In the genomic region with DNA sequence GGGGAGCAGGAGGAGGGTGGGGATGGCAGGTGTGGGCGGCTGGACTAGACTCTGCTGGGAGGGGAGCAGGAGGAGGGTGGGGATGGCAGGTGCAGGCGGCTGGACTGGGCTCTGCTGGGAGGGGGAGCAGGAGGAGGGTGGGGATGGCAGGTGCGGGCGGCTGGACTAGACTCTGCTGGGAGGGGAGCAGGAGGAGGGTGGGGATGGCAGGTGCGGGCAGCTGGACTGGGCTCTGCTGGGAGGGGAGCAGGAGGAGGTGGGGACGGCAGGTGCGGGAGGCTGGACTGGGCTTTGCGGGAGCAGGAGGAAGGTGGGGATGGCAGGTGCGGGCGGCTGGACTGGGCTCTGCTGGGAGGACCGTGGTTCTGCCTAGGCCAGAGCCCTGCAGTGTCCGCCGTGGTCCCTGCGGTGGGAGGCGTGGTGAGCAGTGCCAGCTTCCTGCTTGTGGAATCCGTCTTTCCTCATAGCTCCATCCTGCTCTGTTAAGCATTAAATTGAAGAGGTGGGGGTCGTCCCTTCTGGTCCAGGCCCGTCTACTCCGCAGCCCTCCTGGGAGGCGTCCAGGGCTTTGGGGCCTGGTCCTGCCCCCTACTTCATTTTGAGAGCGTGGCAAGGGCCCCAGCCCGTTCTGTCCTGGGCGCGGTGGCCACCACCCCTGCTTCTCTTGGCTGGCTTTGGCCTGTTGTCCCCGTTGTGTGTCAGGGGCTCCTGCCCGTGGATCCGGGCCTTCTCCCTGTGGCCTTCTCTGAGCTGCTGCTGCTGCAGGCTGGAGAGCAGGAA, we compare ENCODE assay signal across 11 cellular contexts. TPM values are rescaled to one million over a fixed set of nuclear protein-coding genes. Genes with fewer than 3 reads are reported as not detected.
DNase-seq lines count a peak whose midpoint lies in the region; ATAC-seq lines count a peak whose summit lies in the region.
"Had no signal": no experiment of that assay in that cellular context is flagged by ENCODE, and none has a peak within 500 bp of the region (broad histone marks: within the 10 kb centered on the region; RNA-seq: fewer than 3 reads in every experiment).

No MANE protein-coding gene starts in this region.

- CTCF ChIA-PET in activated naive CD4-positive, alpha-beta T cell treated with anti-CD3 and anti-CD28 coated beads for 36 hours (lab: Charles Lee), result no interaction called here

- no peak for DNase-seq in activated naive CD4-positive, alpha-beta T cell treated with anti-CD3 and anti-CD28 coated beads for 36 hours
- no peak for DNase-seq in activated naive CD4-positive, alpha-beta T cell treated with anti-CD3 and anti-CD28 coated beads, Interleukin-2, amount 50 U/mL, for 16 hours
- DNase-seq in NCI-H526 treated with DMSO at 0.1 percent for 48 hours (lab: John Stamatoyannopoulos, UW) (peak; percentile 49), AG20443 (ENCODE audit: low spot score) (no peak), ACHN (no peak), GM23248 (no peak)
- DNase-seq in stimulated activated naive B cell treated with anti-CD40 and anti-IgM and Interleukin-4, amounts not matched to agents 10 μg/mL and 1 μg/mL and 100 μg/mL, for 72 hours, result no peak

- H3K36me3 ChIP-seq in GM23248 (ENCODE audit: low read depth), result no peaks in the 10 kb centered on the region

- H3K27ac Mint-ChIP-seq in activated naive CD4-positive, alpha-beta T cell treated with anti-CD3 and anti-CD28 coated beads for 36 hours, result no peak overlapping the region
- H3K27ac Mint-ChIP-seq in dendritic cell treated with granulocyte-macrophage colony-stimulating factor and Interleukin-4, amounts not matched to agents 40 ng/mL and 50 ng/mL, for 4 days, result peak overlapping the region; percentile 47
- H3K27ac Mint-ChIP-seq in stimulated activated naive B cell treated with anti-CD40 and anti-IgM and Interleukin-4, amounts not matched to agents 10 μg/mL and 1 μg/mL and 100 μg/mL, for 72 hours, result peak overlapping the region; percentile 62

- no peak for ATAC-seq in stimulated activated naive B cell treated with anti-CD40 and anti-IgM and Interleukin-4, amounts not matched to agents 10 μg/mL and 1 μg/mL and 100 μg/mL, for 72 hours (replicated peaks)
- ATAC-seq: activated CD4-positive, CD25-positive, alpha-beta regulatory T cell treated with anti-CD3 and anti-CD28 coated beads, Interleukin-2, amount 50 U/mL, for 24 hours had no signal

- peaks cover 16% of the 10 kb centered on the region; the same call in 1 of the 2 replicates for H3F3A ChIP-seq in GM23248 (ENCODE audit: insufficient read depth)

- no peak overlapping the region for H3K4me3 ChIP-seq in GM23248
- H3K4me3 ChIP-seq: heart left ventricle had no signal

- in situ Hi-C loops in ACHN (cut with HindIII; ENCODE audit: low pct_ligation_motif_present, low pct_unique_long_range_greater_than_20kb, low sequenced_read_pairs), result no loop called here
- in situ Hi-C loops in GM23248 (cut with MboI), result no loop called here

- no peak overlapping the region for H3K4me2 ChIP-seq in GM23248 (ENCODE audit: unreplicated experiment)

- H3K4me1 ChIP-seq in GM23248 (ENCODE audit: insufficient read depth), result peaks cover 6% of the 10 kb centered on the region; the same call in 1 of the 2 replicates

- 60 to 79% methylated on average over 15 to 27 of the region's 27 CpGs for WGBS in GM23248 (ENCODE audit: low coverage in 1 of 2, low lambda C conversion rate in 2 of 2, missing lambda C conversion rate in 2 of 2), 2 experiments

- peak overlapping the region; percentile 9 for H3K4me3 Mint-ChIP-seq in activated naive CD4-positive, alpha-beta T cell treated with anti-CD3 and anti-CD28 coated beads for 36 hours
- no peak overlapping the region for H3K4me3 Mint-ChIP-seq in dendritic cell treated with granulocyte-macrophage colony-stimulating factor and Interleukin-4, amounts not matched to agents 40 ng/mL and 50 ng/mL, for 4 days
- peak overlapping the region; percentile 61 to 75 for H3K4me3 Mint-ChIP-seq in stimulated activated naive B cell treated with anti-CD40 and anti-IgM and Interleukin-4, amounts not matched to agents 10 μg/mL and 1 μg/mL and 100 μg/mL, for 72 hours

- no peaks in the 10 kb centered on the region for H3K9me3 ChIP-seq in GM23248 (ENCODE audit: low read depth)
- H3K9me3 ChIP-seq: heart left ventricle had no signal

- peaks cover 49% of the 10 kb centered on the region for H3K4me1 Mint-ChIP-seq in activated naive CD4-positive, alpha-beta T cell treated with anti-CD3 and anti-CD28 coated beads for 36 hours (ENCODE audit: low read depth)
- peaks cover 66% of the 10 kb centered on the region for H3K4me1 Mint-ChIP-seq in dendritic cell treated with granulocyte-macrophage colony-stimulating factor and Interleukin-4, amounts not matched to agents 40 ng/mL and 50 ng/mL, for 4 days (ENCODE audit: low read depth)
- peaks cover 66 to 82% of the 10 kb centered on the region in 2 donors for H3K4me1 Mint-ChIP-seq in stimulated activated naive B cell treated with anti-CD40 and anti-IgM and Interleukin-4, amounts not matched to agents 10 μg/mL and 1 μg/mL and 100 μg/mL, for 72 hours

- H3K27me3 ChIP-seq in GM23248 (replicated peaks; ENCODE audit: insufficient read depth), result no peaks in the 10 kb centered on the region
- H3K27me3 ChIP-seq: heart left ventricle had no signal

- H4K20me1 ChIP-seq in GM23248 (ENCODE audit: insufficient read depth), result no peaks in the 10 kb centered on the region; the same call in 1 of the 2 replicates

- H2AFZ ChIP-seq in GM23248, result no peak overlapping the region

- no peak overlapping the region for H3K27ac ChIP-seq in GM23248

- no peak overlapping the region for H3K9ac ChIP-seq in GM23248

- no peaks in the 10 kb centered on the region for H3K9me2 ChIP-seq in GM23248 (ENCODE audit: insufficient read depth)

- H3K27me3 Mint-ChIP-seq in activated naive CD4-positive, alpha-beta T cell treated with anti-CD3 and anti-CD28 coated beads for 36 hours (ENCODE audit: low read depth), result no peaks in the 10 kb centered on the region
- peaks cover 2% of the 10 kb centered on the region for H3K27me3 Mint-ChIP-seq in dendritic cell treated with granulocyte-macrophage colony-stimulating factor and Interleukin-4, amounts not matched to agents 40 ng/mL and 50 ng/mL, for 4 days
- no peaks in the 10 kb centered on the region for H3K27me3 Mint-ChIP-seq in stimulated activated naive B cell treated with anti-CD40 and anti-IgM and Interleukin-4, amounts not matched to agents 10 μg/mL and 1 μg/mL and 100 μg/mL, for 72 hours

- peaks cover 10% of the 10 kb centered on the region for H3K36me3 Mint-ChIP-seq in activated naive CD4-positive, alpha-beta T cell treated with anti-CD3 and anti-CD28 coated beads for 36 hours (ENCODE audit: low read depth)
- peaks cover 36% of the 10 kb centered on the region for H3K36me3 Mint-ChIP-seq in dendritic cell treated with granulocyte-macrophage colony-stimulating factor and Interleukin-4, amounts not matched to agents 40 ng/mL and 50 ng/mL, for 4 days (ENCODE audit: low read depth)
- H3K36me3 Mint-ChIP-seq in stimulated activated naive B cell treated with anti-CD40 and anti-IgM and Interleukin-4, amounts not matched to agents 10 μg/mL and 1 μg/mL and 100 μg/mL, for 72 hours, result peaks cover 32 to 43% of the 10 kb centered on the region in 2 donors

- peaks cover 85% of the 10 kb centered on the region for H3K79me2 ChIP-seq in GM23248 (ENCODE audit: insufficient read depth)

- H3K9me3 Mint-ChIP-seq in activated naive CD4-positive, alpha-beta T cell treated with anti-CD3 and anti-CD28 coated beads for 36 hours, result peaks cover 7% of the 10 kb centered on the region
- H3K9me3 Mint-ChIP-seq in dendritic cell treated with granulocyte-macrophage colony-stimulating factor and Interleukin-4, amounts not matched to agents 40 ng/mL and 50 ng/mL, for 4 days, result no peaks in the 10 kb centered on the region
- peaks cover 0 to 5% of the 10 kb centered on the region in 2 donors for H3K9me3 Mint-ChIP-seq in stimulated activated naive B cell treated with anti-CD40 and anti-IgM and Interleukin-4, amounts not matched to agents 10 μg/mL and 1 μg/mL and 100 μg/mL, for 72 hours

- intact Hi-C loops in activated naive CD4-positive, alpha-beta T cell treated with anti-CD3 and anti-CD28 coated beads for 36 hours (cut with micrococcal nuclease), result no loop called here
- intact Hi-C loops in dendritic cell treated with granulocyte-macrophage colony-stimulating factor and Interleukin-4, amounts not matched to agents 40 ng/mL and 50 ng/mL, for 4 days (cut with micrococcal nuclease), result no loop called here

RNA-seq across cellular contexts. Expression of a gene that starts 4.7 kb away (rescaled TPM):
- total RNA-seq in activated naive CD4-positive, alpha-beta T cell treated with anti-CD3 and anti-CD28 coated beads for 36 hours, result 10 to 100 TPM; 56.8 to 59.6 TPM
- 43.0 and 61.0 TPM in 2 replicates for total RNA-seq in GM23248 (2014; rRNA removed; shearing (Covaris generic))
- 38.6 and 38.9 TPM in 2 replicates for polyA plus RNA-seq in GM23248 (2016; fragmentation: Nextera tagmentation; extraction: Ambion mirVana)

RNA-seq across cellular contexts. Expression of a gene that starts 4.8 kb away (rescaled TPM):
- total RNA-seq in activated naive CD4-positive, alpha-beta T cell treated with anti-CD3 and anti-CD28 coated beads for 36 hours, result 100 to 1,000 TPM; 162 to 164 TPM
- total RNA-seq in GM23248 (2014; rRNA removed; shearing (Covaris generic)), result 87.0 and 118 TPM in 2 replicates
- 91.4 and 102 TPM in 2 replicates for polyA plus RNA-seq in GM23248 (2016; fragmentation: Nextera tagmentation; extraction: Ambion mirVana)

RNA-seq across cellular contexts. Expression of a gene that starts 25.3 kb away (rescaled TPM):
- not detected for total RNA-seq in activated naive CD4-positive, alpha-beta T cell treated with anti-CD3 and anti-CD28 coated beads for 36 hours
- not detected in 2 replicates for total RNA-seq in GM23248 (2014; rRNA removed; shearing (Covaris generic))
- polyA plus RNA-seq in GM23248 (2016; fragmentation: Nextera tagmentation; extraction: Ambion mirVana), result not detected in 2 replicates
- total RNA-seq: M059J had no signal
- polyA plus RNA-seq: heart left ventricle had no signal

RNA-seq across cellular contexts. Expression of a gene that starts 26.8 kb away (rescaled TPM):
- not detected for total RNA-seq in activated naive CD4-positive, alpha-beta T cell treated with anti-CD3 and anti-CD28 coated beads for 36 hours
- not detected in 2 replicates for total RNA-seq in GM23248 (2014; rRNA removed; shearing (Covaris generic))
- 0.28 TPM in 1 of 2 replicates, not detected in the other for polyA plus RNA-seq in GM23248 (2016; fragmentation: Nextera tagmentation; extraction: Ambion mirVana)
- total RNA-seq: M059J had no signal

RNA-seq across cellular contexts. Expression of a gene that starts 51.2 kb away (rescaled TPM):
- total RNA-seq in activated naive CD4-positive, alpha-beta T cell treated with anti-CD3 and anti-CD28 coated beads for 36 hours, result not detected
- not detected in 2 replicates for total RNA-seq in GM23248 (2014; rRNA removed; shearing (Covaris generic))
- polyA plus RNA-seq in GM23248 (2016; fragmentation: Nextera tagmentation; extraction: Ambion mirVana), result 0.19 TPM in 1 of 2 replicates, not detected in the other
- total RNA-seq: M059J had no signal
